ENCODE assay signal across 18 cellular contexts in genomic region chr3:104402902-104403301, GRCh38.
A peak's percentile ranks its signal among the peaks of the same experiment; 100 is the strongest.
DNase-seq lines count a peak whose midpoint lies in the region; ATAC-seq, FAIRE-seq and TF ChIP-seq lines count a peak whose summit lies in the region.
"Had no signal": no experiment of that assay in that cellular context is flagged by ENCODE, and none has a peak within 500 bp of the region (broad histone marks: within the 10 kb centered on the region; RNA-seq: fewer than 3 reads in every experiment).

No MANE protein-coding gene starts in this region.

- TF ChIP-seq RAD21 in HepG2 (CRISPR knock-in tag; IDR thresholded peaks at IDR 0.05): no peak

- H4K20me1 ChIP-seq in HepG2 (ENCODE audit: insufficient read depth, low read length): no peaks in the 10 kb centered on the region

- BruUV-seq in HepG2 (replicated peaks; lab: Mats Ljungman, UMichigan): no TSS peak

- H3K79me2 ChIP-seq in HepG2 (ENCODE audit: insufficient read depth, low read length): no peaks in the 10 kb centered on the region

- H3K9ac ChIP-seq in HepG2 (ENCODE audit: insufficient read depth, low read depth, low read length): no peak overlapping the region

- TF ChIP-seq EP300 in HepG2 (IDR thresholded peaks at IDR 0.05; ENCODE audit: low read depth in 2 of 2, low read length in 2 of 2) (no peak), HepG2 (CRISPR knock-in tag; IDR thresholded peaks at IDR 0.05; ENCODE audit: borderline replicate concordance) (no peak)

- no peak for TF ChIP-seq CTCF in HepG2 (CRISPR knock-in tag; IDR thresholded peaks at IDR 0.05)
- no peak for TF ChIP-seq CTCF in right lobe of liver (IDR thresholded peaks at IDR 0.05)
- TF ChIP-seq CTCF in pancreas (IDR thresholded peaks at IDR 0.05): no peak

- H3K4me3 ChIP-seq in HepG2 (replicated peaks in 1 of 3; ENCODE audit: insufficient read depth in 1 of 3, low read depth in 2 of 3, low read length in 3 of 3) (no peak overlapping the region), right lobe of liver (no peak overlapping the region), pancreas (no peak overlapping the region)
- H3K4me3 ChIP-seq: HAP-1 had no signal

- DNase-seq in HepG2 (ENCODE audit: low spot score): no peak
- DNase-seq in right lobe of liver: no peak
- DNase-seq in frontal cortex (ENCODE audit: low spot score in 2 of 2): no peak
- no peak for DNase-seq in pancreas
- no peak for DNase-seq in hippocampal formation (lab: John Stamatoyannopoulos, UW)
- DNase-seq: C1 segment of cervical spinal cord; Calu3; CD4-positive, alpha-beta memory T cell; COR-L47; DMS53; DMS79 treated with DMSO at 0.1 percent for 48 hours; GOT3; HFFc6 had no signal

- in situ Hi-C loops in HepG2 (cut with HindIII; ENCODE audit: extremely low pct_ligation_motif_present, low pct_unique_long_range_greater_than_20kb): no loop called here

- no peak overlapping the region for H3K4me2 ChIP-seq in HepG2 (ENCODE audit: low read depth, low read length)

- WGBS in HepG2 (ENCODE audit: low lambda C conversion rate): 25% methylated on average over 2 of the region's 2 CpGs
- 65% methylated on average over 2 of the region's 2 CpGs for WGBS in right lobe of liver (ENCODE audit: insufficient coverage, low coverage, low lambda C conversion rate, missing lambda C conversion rate)
- 74 to 87% methylated on average over 2 of the region's 2 CpGs for WGBS in pancreas, 2 donors

- FAIRE-seq in HepG2 (lab: Jason Lieb, UNC): no peak
- FAIRE-seq in frontal cortex (lab: Jason Lieb, UNC): peak; percentile 37
- peak; percentile 82 for FAIRE-seq in pancreas (lab: Jason Lieb, UNC)
- FAIRE-seq: GM12892, H54 had no signal

- H3K9me3 ChIP-seq in HepG2 (ENCODE audit: low read length) (no peaks in the 10 kb centered on the region), right lobe of liver (no peaks in the 10 kb centered on the region), pancreas (no peaks in the 10 kb centered on the region)
- H3K9me3 ChIP-seq: HAP-1 had no signal

- no peaks in the 10 kb centered on the region for H3K27me3 ChIP-seq in HepG2 (ENCODE audit: control insufficient read depth in 1 of 2, insufficient read depth in 2 of 2, low read length in 2 of 2)
- no peaks in the 10 kb centered on the region for H3K27me3 ChIP-seq in right lobe of liver
- no peaks in the 10 kb centered on the region for H3K27me3 ChIP-seq in pancreas

- H3K27ac ChIP-seq in HepG2 (ENCODE audit: extremely low read length, insufficient read depth, low read length) (no peak overlapping the region), right lobe of liver (no peak overlapping the region), pancreas (no peak overlapping the region)
- H3K27ac ChIP-seq: 22Rv1 had no signal

- POLR2A ChIA-PET in HepG2 (lab: Yijun Ruan, JAX): no interaction called here

- no peak overlapping the region for H2AFZ ChIP-seq in HepG2 (ENCODE audit: low read length)

- H3K4me1 ChIP-seq in HepG2 (ENCODE audit: insufficient read depth, low read length): no peaks in the 10 kb centered on the region
- H3K4me1 ChIP-seq in right lobe of liver: no peaks in the 10 kb centered on the region
- H3K4me1 ChIP-seq in pancreas: no peaks in the 10 kb centered on the region
- H3K4me1 ChIP-seq: HAP-1 had no signal

- H3K36me3 ChIP-seq in HepG2 (replicated peaks in 1 of 2; ENCODE audit: control insufficient read depth in 1 of 2, insufficient read depth in 2 of 2, low read length in 2 of 2) (no peaks in the 10 kb centered on the region), right lobe of liver (no peaks in the 10 kb centered on the region), pancreas (no peaks in the 10 kb centered on the region)
- H3K36me3 ChIP-seq: HAP-1 had no signal

- CTCF ChIA-PET in HepG2 (lab: Yijun Ruan, JAX; ENCODE audit: low intra/inter-chr PET ratio, low total read pairs): no interaction called here

- TF ChIP-seq POLR2A in HepG2 (IDR thresholded peaks at IDR 0.05; ENCODE audit: insufficient read depth in 1 of 2, low read depth in 2 of 2, low read length in 2 of 2): no peak
- TF ChIP-seq POLR2A in right lobe of liver (IDR thresholded peaks at IDR 0.05): no peak

- ATAC-seq in HepG2 (no peak), right lobe of liver (no peak), pancreas (no peak), HG02884 (IDR thresholded peaks at IDR 0.05; ENCODE audit: unreplicated experiment) (no peak)

- intact Hi-C loops in HepG2 (cut with micrococcal nuclease; ENCODE audit: unreplicated experiment): no loop called here
- intact Hi-C loops in right lobe of liver (cut with DNase I): no loop called here
- intact Hi-C loops in pancreas (cut with DNase I): no loop called here

TF ChIP-seq in HepG2, 621 proteins besides CTCF, POLR2A, EP300 and RAD21:
- no peak for TF ChIP-seq STAG1 (CRISPR knock-in tag; IDR thresholded peaks at IDR 0.05)
- peak; percentile 61 to 88; a peak in 3 of 4 replicates for TF ChIP-seq MAFK (conservative IDR thresholded peaks at IDR 0.05 in 1 of 2, IDR thresholded peaks at IDR 0.05 in 1 of 2; ENCODE audit: low read length in 2 of 2)
- peak; percentile 77; the same call in 1 of the 2 replicates for TF ChIP-seq MAFF (IDR thresholded peaks at IDR 0.05; ENCODE audit: low read depth, low read length)
